In genomic region chr20:41800040-41800439, GRCh38 we compare ENCODE assay signal across 28 cellular contexts.
"Had no signal": no experiment of that assay in that cellular context is flagged by ENCODE, and none has a peak within 500 bp of the region (broad histone marks: within the 10 kb centered on the region; RNA-seq: fewer than 3 reads in every experiment).

No MANE protein-coding gene starts in this region.

- ATAC-seq: naive thymus-derived CD8-positive, alpha-beta T cell; natural killer cell treated with Interleukin-12 subunit alpha and Interleukin-12 subunit beta and Interleukin-15 and Interleukin-18, amount 100 ng/mL, for 72 hours; pancreas; psoas muscle; right cardiac atrium; right lobe of liver; stimulated activated effector memory CD8-positive, alpha-beta T cell treated with anti-CD3 and anti-CD28 coated beads, Interleukin-12 subunit alpha, Interleukin-12 subunit beta, amount 100 ng/mL, for 72 hours; stimulated activated naive B cell treated with anti-CD40 and anti-IgM and Interleukin-4, amounts not matched to agents 10 μg/mL and 1 μg/mL and 100 μg/mL, for 72 hours had no signal

- H3K9me3 ChIP-seq: neutrophil, pancreas, psoas muscle, right lobe of liver, sigmoid colon, stomach, thoracic aorta, thyroid gland, tibial nerve, upper lobe of left lung, vagina had no signal

- H3K9me3 Mint-ChIP-seq: natural killer cell treated with Interleukin-12 subunit alpha and Interleukin-12 subunit beta and Interleukin-15 and Interleukin-18, amount 100 ng/mL, for 72 hours; neural crest cell; stimulated activated effector memory CD8-positive, alpha-beta T cell treated with anti-CD3 and anti-CD28 coated beads, Interleukin-12 subunit alpha, Interleukin-12 subunit beta, amount 100 ng/mL, for 72 hours; stimulated activated naive B cell treated with anti-CD40 and anti-IgM and Interleukin-4, amounts not matched to agents 10 μg/mL and 1 μg/mL and 100 μg/mL, for 72 hours; stimulated activated naive CD8-positive, alpha-beta T cell treated with anti-CD3 and anti-CD28 coated beads, Interleukin-15, Interleukin-2, amounts not matched to agents 100 ng/mL and 50 ng/mL, for 24 hours had no signal

- H3K4me1 ChIP-seq: pancreas, psoas muscle, right lobe of liver, sigmoid colon, stomach, thyroid gland, tibial nerve, upper lobe of left lung, vagina had no signal

- H3K4me1 Mint-ChIP-seq: naive thymus-derived CD8-positive, alpha-beta T cell; neural crest cell; stimulated activated effector memory CD8-positive, alpha-beta T cell treated with anti-CD3 and anti-CD28 coated beads, Interleukin-12 subunit alpha, Interleukin-12 subunit beta, amount 100 ng/mL, for 72 hours; stimulated activated naive B cell treated with anti-CD40 and anti-IgM and Interleukin-4, amounts not matched to agents 10 μg/mL and 1 μg/mL and 100 μg/mL, for 72 hours had no signal

- H3K36me3 ChIP-seq: neutrophil, pancreas, right lobe of liver, sigmoid colon, stomach, thoracic aorta, thyroid gland, tibial nerve, upper lobe of left lung, vagina had no signal

- H3K36me3 Mint-ChIP-seq: naive thymus-derived CD8-positive, alpha-beta T cell; natural killer cell treated with Interleukin-12 subunit alpha and Interleukin-12 subunit beta and Interleukin-15 and Interleukin-18, amount 100 ng/mL, for 72 hours; stimulated activated effector memory CD8-positive, alpha-beta T cell treated with anti-CD3 and anti-CD28 coated beads, Interleukin-12 subunit alpha, Interleukin-12 subunit beta, amount 100 ng/mL, for 72 hours; stimulated activated naive B cell treated with anti-CD40 and anti-IgM and Interleukin-4, amounts not matched to agents 10 μg/mL and 1 μg/mL and 100 μg/mL, for 72 hours had no signal

- H3K4me3 Mint-ChIP-seq: naive thymus-derived CD8-positive, alpha-beta T cell; natural killer cell treated with Interleukin-12 subunit alpha and Interleukin-12 subunit beta and Interleukin-15 and Interleukin-18, amount 100 ng/mL, for 72 hours; neural crest cell; stimulated activated effector memory CD8-positive, alpha-beta T cell treated with anti-CD3 and anti-CD28 coated beads, Interleukin-12 subunit alpha, Interleukin-12 subunit beta, amount 100 ng/mL, for 72 hours; stimulated activated naive B cell treated with anti-CD40 and anti-IgM and Interleukin-4, amounts not matched to agents 10 μg/mL and 1 μg/mL and 100 μg/mL, for 72 hours; stimulated activated naive CD8-positive, alpha-beta T cell treated with anti-CD3 and anti-CD28 coated beads, Interleukin-15, Interleukin-2, amounts not matched to agents 100 ng/mL and 50 ng/mL, for 24 hours had no signal

- H3K4me3 ChIP-seq: pancreas, psoas muscle, right lobe of liver, sigmoid colon, stomach, thoracic aorta, thyroid gland, tibial nerve, upper lobe of left lung, vagina had no signal

- H3K27ac Mint-ChIP-seq: naive thymus-derived CD8-positive, alpha-beta T cell; natural killer cell treated with Interleukin-12 subunit alpha and Interleukin-12 subunit beta and Interleukin-15 and Interleukin-18, amount 100 ng/mL, for 72 hours; progenitor cell of endocrine pancreas; stimulated activated effector memory CD8-positive, alpha-beta T cell treated with anti-CD3 and anti-CD28 coated beads, Interleukin-12 subunit alpha, Interleukin-12 subunit beta, amount 100 ng/mL, for 72 hours; stimulated activated naive B cell treated with anti-CD40 and anti-IgM and Interleukin-4, amounts not matched to agents 10 μg/mL and 1 μg/mL and 100 μg/mL, for 72 hours; stimulated activated naive CD8-positive, alpha-beta T cell treated with anti-CD3 and anti-CD28 coated beads, Interleukin-15, Interleukin-2, amounts not matched to agents 100 ng/mL and 50 ng/mL, for 24 hours had no signal

- H3K27me3 ChIP-seq: neutrophil, pancreas, right lobe of liver, stomach, thyroid gland, tibial nerve, upper lobe of left lung, vagina had no signal

- H3K27ac ChIP-seq: neutrophil, pancreas, psoas muscle, right lobe of liver, sigmoid colon, stomach, thoracic aorta, thyroid gland, tibial nerve, upper lobe of left lung, vagina had no signal

- DNase-seq: naive thymus-derived CD8-positive, alpha-beta T cell; nucleus accumbens; pancreas; posterior cingulate gyrus; psoas muscle; right cardiac atrium; right lobe of liver; sigmoid colon; small intestine; stimulated activated CD4-positive, alpha-beta T cell treated with anti-CD3 and anti-CD28 coated beads, Interleukin-15, amount 100 ng/mL, for 24 hours; stimulated activated CD4-positive, alpha-beta T cell treated with anti-CD3 and anti-CD28 coated beads, Interleukin-2, amount 100 ng/mL, for 24 hours; stimulated activated CD4-positive, alpha-beta T cell treated with anti-CD3 and anti-CD28 coated beads, Interleukin-2, amount 100 ng/mL, for 48 hours; stimulated activated CD4-positive, alpha-beta T cell treated with anti-CD3 and anti-CD28 coated beads, Interleukin-4, amount 100 ng/mL, for 24 hours; stimulated activated naive B cell treated with anti-CD40 and anti-IgM and Interleukin-4, amounts not matched to agents 10 μg/mL and 1 μg/mL and 100 μg/mL, for 72 hours; stimulated activated naive CD4-positive, alpha-beta T cell treated with Interleukin-2 at 50 U/mL for 16 hours; stomach; thyroid gland; trophoblast cell; upper lobe of left lung had no signal
